In genomic region chr9:88303785-88304495, GRCh38 we compare ENCODE assay signal across 10 cellular contexts.
A peak's percentile ranks its signal among the peaks of the same experiment; 100 is the strongest.
DNase-seq lines count a peak whose midpoint lies in the region; ATAC-seq and TF ChIP-seq lines count a peak whose summit lies in the region.
"Had no signal": no experiment of that assay in that cellular context is flagged by ENCODE, and none has a peak within 500 bp of the region (broad histone marks: within the 10 kb centered on the region; RNA-seq: fewer than 3 reads in every experiment).

No MANE protein-coding gene starts in this region.

- H3K27ac Mint-ChIP-seq in endothelial cell (ENCODE audit: unreplicated experiment): no peak overlapping the region
- H3K27ac Mint-ChIP-seq: natural killer cell had no signal

- H3K27me3 ChIP-seq in GM06990 (replicated peaks; ENCODE audit: control insufficient read depth, insufficient read depth, low read length) (no peaks in the 10 kb centered on the region), SJSA1 (replicated peaks) (no peaks in the 10 kb centered on the region)

- peaks cover 46% of the 10 kb centered on the region for H3K4me1 ChIP-seq in SJSA1 (replicated peaks)

- H3K36me3 ChIP-seq in GM06990 (ENCODE audit: control insufficient read depth, insufficient read depth, low read length) (no peaks in the 10 kb centered on the region), SJSA1 (no peaks in the 10 kb centered on the region)

- TF ChIP-seq CTCF in GM06990 (IDR thresholded peaks at IDR 0.05; ENCODE audit: insufficient read depth, low read length, poor library complexity, severe bottlenecking) (no peak), endothelial cell (IDR thresholded peaks at IDR 0.05; ENCODE audit: unreplicated experiment) (no peak)

- H3K4me3 ChIP-seq in GM06990 (replicated peaks; ENCODE audit: low read depth, low read length) (no peak overlapping the region), SJSA1 (no peak overlapping the region)

- DNase-seq in GM06990 (ENCODE audit: extremely low read depth, insufficient read length) (peak; percentile 18), SJSA1 (ENCODE audit: low read depth in 1 of 2, low spot score in 2 of 2) (peak; percentile 67 to 69), kidney glomerular epithelial cell (lab: John Stamatoyannopoulos, UW) (peak; percentile 78), Right ventricle myocardium inferior (ENCODE audit: missing footprints) (no peak), endothelial cell (ENCODE audit: low spot score) (no peak), DMS53 (lab: John Stamatoyannopoulos, UW) (no peak)
- DNase-seq: natural killer cell had no signal

- H3K27me3 Mint-ChIP-seq in endothelial cell (ENCODE audit: unreplicated experiment): no peaks in the 10 kb centered on the region

- H3K36me3 Mint-ChIP-seq in endothelial cell (ENCODE audit: low read depth, unreplicated experiment): no peaks in the 10 kb centered on the region
- H3K36me3 Mint-ChIP-seq: natural killer cell had no signal

- no peaks in the 10 kb centered on the region for H3K9me3 ChIP-seq in SJSA1 (replicated peaks)

- H3K27ac ChIP-seq in SJSA1: peak overlapping the region; percentile 51

- H3K4me3 Mint-ChIP-seq in endothelial cell (ENCODE audit: unreplicated experiment): no peak overlapping the region
- H3K4me3 Mint-ChIP-seq: natural killer cell had no signal

- intact Hi-C loops in Right ventricle myocardium inferior (cut with DNase I): loop anchor here (10.0 kb wide), 1 partner anchor 271 kb away; no protein-coding TSS in a partner anchor

- ATAC-seq in GM21723 (IDR thresholded peaks at IDR 0.05; ENCODE audit: unreplicated experiment) (peak; percentile 96), Right ventricle myocardium inferior (no peak), HG03025 (IDR thresholded peaks at IDR 0.05; ENCODE audit: low FRiP score, unreplicated experiment) (no peak)
- ATAC-seq: HCT116 had no signal

- no peaks in the 10 kb centered on the region for H3K4me1 Mint-ChIP-seq in endothelial cell (ENCODE audit: unreplicated experiment)

- H3K9me3 Mint-ChIP-seq in endothelial cell (ENCODE audit: unreplicated experiment): no peaks in the 10 kb centered on the region
- H3K9me3 Mint-ChIP-seq: natural killer cell had no signal

Comparison
In these comparisons a context has a peak if more than half of its experiments do, and no peak if none do; other contexts are left out.
1. DNase-seq: peak in GM06990 (single experiment), SJSA1 (2 of 2) and kidney glomerular epithelial cell (single experiment); none in Right ventricle myocardium inferior (single experiment), endothelial cell (single experiment) and DMS53 (single experiment).